Comparison of ENCODE assay signal across 8 cellular contexts in genomic region chr17:82020874-82021727, GRCh38. TPM values are rescaled to one million over a fixed set of nuclear protein-coding genes. Genes with fewer than 3 reads are reported as not detected.
DNase-seq lines count a peak whose midpoint lies in the region; ATAC-seq and TF ChIP-seq lines count a peak whose summit lies in the region.

No MANE protein-coding gene starts in this region.

- no peak overlapping the region for H3K27ac ChIP-seq in tibial artery

- intact Hi-C loops in mucosa of descending colon (cut with DNase I, micrococcal nuclease) (no loop called here), tibial artery (cut with DNase I; ENCODE audit: low total_unique reads) (loop anchor here (2.0 kb wide), 1 partner anchor 62 kb away; no protein-coding TSS in a partner anchor)

- H3K27ac Mint-ChIP-seq in activated CD8-positive, alpha-beta memory T cell treated with anti-CD3 and anti-CD28 coated beads, Interleukin-2, amount 10 ng/mL, durations not matched to agents 7 days and 5 days = peak overlapping the region; percentile 78

- H3K4me1 ChIP-seq in mucosa of descending colon (ENCODE audit: low read depth) = peaks cover 26% of the 10 kb centered on the region
- peaks cover 0 to 33% (median 25%) of the 10 kb centered on the region in 4 donors for H3K4me1 ChIP-seq in tibial artery

- DNase-seq in AG08395 (ENCODE audit: low spot score) (peak; percentile 81), NCI-H526 treated with DMSO at 0.1 percent for 48 hours (lab: John Stamatoyannopoulos, UW) (peak; percentile 30), epithelial cell of esophagus (ENCODE audit: low read depth) (peak; percentile 76), mucosa of descending colon (peak; percentile 80 to 85 (median 81)), tibial artery (peak; percentile 77 to 86)
- peak; percentile 76 for DNase-seq in activated CD8-positive, alpha-beta memory T cell treated with anti-CD3 and anti-CD28 coated beads, Interleukin-2, amount 10 ng/mL, durations not matched to agents 7 days and 5 days

- H3K9me3 ChIP-seq in mucosa of descending colon (no peaks in the 10 kb centered on the region), tibial artery (no peaks in the 10 kb centered on the region)

- CTCF ChIA-PET in activated CD8-positive, alpha-beta memory T cell treated with anti-CD3 and anti-CD28 coated beads, Interleukin-2, amount 10 ng/mL, durations not matched to agents 7 days and 5 days (lab: Charles Lee) = interaction anchor here (0.9 to 9.0 kb wide), 24 partner anchors 9 to 199 kb away, joined by 3 to 181 read pairs (median 5); partner anchors contain the start of genes ASPSCR1, DCXR, MAFG and NOTUM

- peak overlapping the region; percentile 82 for H3K4me3 Mint-ChIP-seq in activated CD8-positive, alpha-beta memory T cell treated with anti-CD3 and anti-CD28 coated beads, Interleukin-2, amount 10 ng/mL, durations not matched to agents 7 days and 5 days

- H3K36me3 ChIP-seq in mucosa of descending colon (ENCODE audit: low read depth) (no peaks in the 10 kb centered on the region), tibial artery (peaks cover 0 to 25% (median 11%) of the 10 kb centered on the region in 3 donors)

- TF ChIP-seq CTCF in GM12875 (IDR thresholded peaks at IDR 0.05; ENCODE audit: borderline replicate concordance, insufficient read depth, low read depth, low read length) (peak; percentile 68), epithelial cell of esophagus (IDR thresholded peaks at IDR 0.05; ENCODE audit: insufficient read depth, low read depth, low read length, missing control alignments) (peak; percentile 91), mucosa of descending colon (IDR thresholded peaks at IDR 0.05) (peak; percentile 55), tibial artery (IDR thresholded peaks at IDR 0.05) (peak; percentile 66 to 83)

- H3K36me3 Mint-ChIP-seq in activated CD8-positive, alpha-beta memory T cell treated with anti-CD3 and anti-CD28 coated beads, Interleukin-2, amount 10 ng/mL, durations not matched to agents 7 days and 5 days = peaks cover 4% of the 10 kb centered on the region

- no peak for ATAC-seq in activated CD8-positive, alpha-beta memory T cell treated with anti-CD3 and anti-CD28 coated beads, Interleukin-2, amount 10 ng/mL, durations not matched to agents 7 days and 5 days
- ATAC-seq in mucosa of descending colon (peak; percentile 25), HG02973 (IDR thresholded peaks at IDR 0.05; ENCODE audit: unreplicated experiment) (no peak)

- no peaks in the 10 kb centered on the region for H3K9me3 Mint-ChIP-seq in activated CD8-positive, alpha-beta memory T cell treated with anti-CD3 and anti-CD28 coated beads, Interleukin-2, amount 10 ng/mL, durations not matched to agents 7 days and 5 days (ENCODE audit: low read depth)

- H3K27me3 Mint-ChIP-seq in activated CD8-positive, alpha-beta memory T cell treated with anti-CD3 and anti-CD28 coated beads, Interleukin-2, amount 10 ng/mL, durations not matched to agents 7 days and 5 days = no peaks in the 10 kb centered on the region

- H3K4me3 ChIP-seq in GM12875 (ENCODE audit: low read depth, low read length) (peak overlapping the region; percentile 84), epithelial cell of esophagus (ENCODE audit: low read length) (peak overlapping the region; percentile 64), mucosa of descending colon (no peak overlapping the region), tibial artery (peak overlapping the region in 1 of 2 donors; percentile 91)

- no peaks in the 10 kb centered on the region for H3K27me3 ChIP-seq in tibial artery

- peaks cover 18% of the 10 kb centered on the region for H3K4me1 Mint-ChIP-seq in activated CD8-positive, alpha-beta memory T cell treated with anti-CD3 and anti-CD28 coated beads, Interleukin-2, amount 10 ng/mL, durations not matched to agents 7 days and 5 days

RNA-seq across cellular contexts. Expression of gene CENPX, which starts 1.6 kb away (rescaled TPM):
- total RNA-seq in activated CD8-positive, alpha-beta memory T cell treated with anti-CD3 and anti-CD28 coated beads, Interleukin-2, amount 10 ng/mL, durations not matched to agents 7 days and 5 days = 10 to 100 TPM; 80.2 to 91.3 TPM
- 100 to 1,000 TPM in 1 of 3 donors, 10 to 100 TPM in 2; 76.3 to 114 (median 81.3) TPM for total RNA-seq in mucosa of descending colon

RNA-seq across cellular contexts. Expression of gene LRRC45, which starts 2.0 kb away (rescaled TPM):
- total RNA-seq in activated CD8-positive, alpha-beta memory T cell treated with anti-CD3 and anti-CD28 coated beads, Interleukin-2, amount 10 ng/mL, durations not matched to agents 7 days and 5 days = 10 to 100 TPM; 45.4 to 61.6 TPM
- 10 to 100 TPM; 18.9 to 20.0 (median 19.8) TPM for total RNA-seq in mucosa of descending colon

RNA-seq across cellular contexts. Expression of gene RAC3, which starts 10.4 kb away (rescaled TPM):
- total RNA-seq in activated CD8-positive, alpha-beta memory T cell treated with anti-CD3 and anti-CD28 coated beads, Interleukin-2, amount 10 ng/mL, durations not matched to agents 7 days and 5 days = 1 to 10 TPM; 6.4 to 6.8 TPM
- 1 to 10 TPM; 3.4 to 6.2 (median 4.2) TPM for total RNA-seq in mucosa of descending colon

RNA-seq across cellular contexts. Expression of gene DCXR, which starts 16.4 kb away (rescaled TPM):
- 100 to 1,000 TPM; 120 to 124 TPM for total RNA-seq in activated CD8-positive, alpha-beta memory T cell treated with anti-CD3 and anti-CD28 coated beads, Interleukin-2, amount 10 ng/mL, durations not matched to agents 7 days and 5 days
- 100 to 1,000 TPM in 2 of 3 donors, 10 to 100 TPM in 1; 84.9 to 151 (median 124) TPM for total RNA-seq in mucosa of descending colon

RNA-seq across cellular contexts. Expression of gene RFNG, which starts 30.5 kb away (rescaled TPM):
- total RNA-seq in activated CD8-positive, alpha-beta memory T cell treated with anti-CD3 and anti-CD28 coated beads, Interleukin-2, amount 10 ng/mL, durations not matched to agents 7 days and 5 days = 10 to 100 TPM; 20.9 to 23.0 TPM
- 10 to 100 TPM; 30.7 to 37.9 (median 30.9) TPM for total RNA-seq in mucosa of descending colon

Comparison
In these comparisons a context has a peak if more than half of its experiments do, and no peak if none do; other contexts are left out.
1. DNase-seq: peak in every context shown above with its lines; median percentile 82 in tibial artery; 81 in AG08395; 81 in mucosa of descending colon; 76 in activated CD8-positive, alpha-beta memory T cell treated with anti-CD3 and anti-CD28 coated beads, Interleukin-2, amount 10 ng/mL, durations not matched to agents 7 days and 5 days; 76 in epithelial cell of esophagus; 30 in NCI-H526 treated with DMSO at 0.1 percent for 48 hours.